8 cellular contexts compared by ENCODE assay signal in the genomic region with DNA sequence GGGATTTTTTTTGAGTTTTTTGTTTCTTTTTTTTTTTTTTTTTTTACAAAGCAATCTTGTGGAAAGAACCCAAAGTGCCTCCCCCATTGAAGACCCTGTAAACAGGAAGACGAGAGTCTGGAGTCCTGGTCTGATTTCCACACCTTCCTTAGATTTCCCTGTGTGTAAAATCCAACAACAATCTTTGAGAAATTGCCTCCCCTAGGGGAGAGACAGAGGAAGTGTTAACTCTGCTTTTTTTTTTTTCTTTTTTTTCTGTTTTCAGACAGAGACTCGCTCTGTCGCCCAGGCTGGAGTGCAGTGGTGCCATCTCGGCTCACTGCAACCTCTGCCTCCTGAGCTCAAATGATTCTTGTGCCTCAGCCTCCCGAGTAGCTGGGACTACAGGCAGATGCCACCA.
DNase-seq lines count a peak whose midpoint lies in the region; FAIRE-seq and TF ChIP-seq lines count a peak whose summit lies in the region.
"Not testable (repeated sequence)": the region's sequence is repeated elsewhere in the genome, so short reads cannot be mapped to it uniquely, and the experiment has no call there.

No MANE protein-coding gene starts in this region.

- H3K9me3 ChIP-seq in mesenchymal stem cell (ENCODE audit: control insufficient read depth, low read length): not testable (repeated sequence)

- not testable (repeated sequence) for H2AK5ac ChIP-seq in mesenchymal stem cell (ENCODE audit: low read length, severe bottlenecking)

- not testable (repeated sequence) for H3K23ac ChIP-seq in mesenchymal stem cell (ENCODE audit: low read length in 2 of 2)

- not testable (repeated sequence) for H2BK120ac ChIP-seq in mesenchymal stem cell (ENCODE audit: low read depth, low read length)

- H3K79me1 ChIP-seq in mesenchymal stem cell (replicated peaks; ENCODE audit: low read length, poor library complexity, severe bottlenecking): not testable (repeated sequence)

- not testable (repeated sequence) for H3K14ac ChIP-seq in mesenchymal stem cell (ENCODE audit: low read length in 2 of 2)

- not testable (repeated sequence) for H3K4me2 ChIP-seq in mesenchymal stem cell (ENCODE audit: low read length, poor library complexity, severe bottlenecking)

- H3K27ac ChIP-seq in mesenchymal stem cell (ENCODE audit: low read length, poor library complexity, severe bottlenecking): not testable (repeated sequence)

- FAIRE-seq in D721Med (lab: Jason Lieb, UNC); urothelium cell line (lab: Jason Lieb, UNC): not testable (repeated sequence)

- H2BK5ac ChIP-seq in mesenchymal stem cell (ENCODE audit: low read depth, low read length, poor library complexity, severe bottlenecking): not testable (repeated sequence)

- H2BK12ac ChIP-seq in mesenchymal stem cell (ENCODE audit: low read length in 2 of 2): not testable (repeated sequence)

- not testable (repeated sequence) for H3K4ac ChIP-seq in mesenchymal stem cell (ENCODE audit: low read depth in 1 of 2, low read length in 2 of 2)

- not testable (repeated sequence) for H2BK15ac ChIP-seq in mesenchymal stem cell (ENCODE audit: low read depth, poor library complexity, severe bottlenecking)

- not testable (repeated sequence) for H3K27me3 ChIP-seq in mesenchymal stem cell (ENCODE audit: control insufficient read depth in 1 of 2, insufficient read depth in 1 of 2, low read length in 2 of 2)

- H4K8ac ChIP-seq in mesenchymal stem cell (ENCODE audit: low read length): not testable (repeated sequence)

- TF ChIP-seq CTCF in D721Med (IDR thresholded peaks at IDR 0.05; ENCODE audit: insufficient read depth, missing control alignments): peak; percentile 53
- TF ChIP-seq CTCF in GM20000 (IDR thresholded peaks at IDR 0.05; ENCODE audit: extremely low read depth, missing control alignments): peak; percentile 6
- peak; percentile 34; the same call in 1 of the 2 replicates for TF ChIP-seq CTCF in LNCAP (IDR thresholded peaks at IDR 0.05)
- TF ChIP-seq CTCF in astrocyte of the spinal cord (IDR thresholded peaks at IDR 0.05; ENCODE audit: low read depth, low read length): peak; percentile 29

- not testable (repeated sequence) for H3K4me3 ChIP-seq in astrocyte of the spinal cord (ENCODE audit: low read depth, low read length); mesenchymal stem cell (ENCODE audit: insufficient read depth in 1 of 2, low read depth in 1 of 2, low read length in 2 of 2)

- not testable (repeated sequence) for H4K91ac ChIP-seq in mesenchymal stem cell (ENCODE audit: low read length)

- H3K18ac ChIP-seq in mesenchymal stem cell (ENCODE audit: low read depth in 1 of 2, low read length in 2 of 2): not testable (repeated sequence)

- not testable (repeated sequence) for H3K36me3 ChIP-seq in mesenchymal stem cell (ENCODE audit: control insufficient read depth in 1 of 2, insufficient read depth in 2 of 2, low read depth in 1 of 2, low read length in 2 of 2)

- H3K4me1 ChIP-seq in mesenchymal stem cell (ENCODE audit: control insufficient read depth, insufficient read depth, low read depth, low read length): not testable (repeated sequence)

- in situ Hi-C loops in astrocyte of the spinal cord (cut with HindIII; ENCODE audit: low sequenced_read_pairs): not testable (repeated sequence)

- not testable (repeated sequence) for DNase-seq in D721Med (ENCODE audit: insufficient read length, low spot score); GM20000 (ENCODE audit: low spot score); astrocyte of the spinal cord (ENCODE audit: low read depth, low spot score)
- DNase-seq in OCI-M1 (lab: John Stamatoyannopoulos, UW): peak; percentile 76
- peak; percentile 5 for DNase-seq in fibroblast of peridontal ligament (ENCODE audit: extremely low read depth)
- DNase-seq in mesenchymal stem cell: peak; percentile 10
- DNase-seq in urothelium cell line (ENCODE audit: low spot score): peak; percentile 31

- 0% methylated on average over 1 of the region's 5 CpGs for WGBS in mesenchymal stem cell

- not testable (repeated sequence) for H2AFZ ChIP-seq in mesenchymal stem cell (ENCODE audit: low read depth, low read length)

- not testable (repeated sequence) for H3K9ac ChIP-seq in mesenchymal stem cell (ENCODE audit: low read length)
